24 cellular contexts compared by ENCODE assay signal in the genomic region with DNA sequence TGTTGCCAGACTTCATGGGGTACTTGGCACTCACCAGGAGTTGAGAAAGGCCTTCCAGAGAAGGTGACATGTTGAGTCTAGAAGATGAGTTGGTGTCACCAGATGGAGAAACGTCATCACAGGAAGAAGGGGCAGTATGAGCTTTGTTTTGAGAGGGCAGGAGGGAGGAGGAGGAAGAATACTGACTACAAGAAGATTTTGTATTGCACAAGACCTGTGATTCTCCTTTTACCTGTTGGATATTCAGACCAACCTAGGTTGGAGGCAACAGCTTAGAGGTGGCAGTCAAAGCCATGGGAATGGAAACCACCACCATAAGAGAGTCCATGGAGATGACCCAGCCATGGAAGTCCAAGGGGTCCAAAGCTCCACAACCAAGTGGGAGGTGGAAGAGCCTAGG.
DNase-seq lines count a peak whose midpoint lies in the region; ATAC-seq, FAIRE-seq and TF ChIP-seq lines count a peak whose summit lies in the region.
"Had no signal": no experiment of that assay in that cellular context is flagged by ENCODE, and none has a peak within 500 bp of the region (broad histone marks: within the 10 kb centered on the region; RNA-seq: fewer than 3 reads in every experiment).

No MANE protein-coding gene starts in this region.

- in situ Hi-C loops in HepG2 (cut with HindIII; ENCODE audit: extremely low pct_ligation_motif_present, low pct_unique_long_range_greater_than_20kb) = no loop called here

- FAIRE-seq in HepG2 (lab: Jason Lieb, UNC) = no peak
- FAIRE-seq: A549, D721Med, GM12891, H54 had no signal

- H2AFZ ChIP-seq in HepG2 (ENCODE audit: low read length) (no peak overlapping the region), Loucy (ENCODE audit: low read length) (no peak overlapping the region)

- no peaks in the 10 kb centered on the region for H3K9me2 ChIP-seq in Loucy (replicated peaks; ENCODE audit: low read depth, low read length)

- H3K9me3 ChIP-seq in HepG2 (ENCODE audit: low read length) = no peaks in the 10 kb centered on the region
- H3K9me3 ChIP-seq in right lobe of liver = no peaks in the 10 kb centered on the region
- no peaks in the 10 kb centered on the region for H3K9me3 ChIP-seq in Loucy (ENCODE audit: insufficient read depth, low read depth, low read length)
- H3K9me3 ChIP-seq: A549; BE2C; BLaER1 treated with 17β-estradiol and CSF1 and Interleukin-3, amounts not matched to agents 10 nM and 100 nM; HAP-1 had no signal

- H3K27me3 ChIP-seq in HepG2 (ENCODE audit: control insufficient read depth in 1 of 2, insufficient read depth in 2 of 2, low read length in 2 of 2) = peaks cover 0 to 3% of the 10 kb centered on the region in 2 experiments; a peak in 1 of 5 replicates
- no peaks in the 10 kb centered on the region for H3K27me3 ChIP-seq in right lobe of liver
- no peaks in the 10 kb centered on the region for H3K27me3 ChIP-seq in Loucy (ENCODE audit: insufficient read depth, low read length, poor library complexity, severe bottlenecking)
- H3K27me3 ChIP-seq: BE2C; BLaER1 treated with 17β-estradiol and CSF1 and Interleukin-3, amounts not matched to agents 10 nM and 100 nM had no signal

- no peaks in the 10 kb centered on the region for H3K4me1 ChIP-seq in HepG2 (ENCODE audit: insufficient read depth, low read length)
- peaks cover 0 to 15% (median 4%) of the 10 kb centered on the region in 4 donors for H3K4me1 ChIP-seq in right lobe of liver
- H3K4me1 ChIP-seq in Loucy (ENCODE audit: insufficient read depth, low read length, poor library complexity, severe bottlenecking) = peaks cover 48% of the 10 kb centered on the region
- H3K4me1 ChIP-seq: A549 had no signal

- no peak overlapping the region for H3K9ac ChIP-seq in HepG2 (ENCODE audit: insufficient read depth, low read depth, low read length)
- no peak overlapping the region for H3K9ac ChIP-seq in Loucy (ENCODE audit: low read depth, low read length, poor library complexity, severe bottlenecking)
- H3K9ac ChIP-seq: BLaER1 treated with 17β-estradiol and CSF1 and Interleukin-3, amounts not matched to agents 10 nM and 100 nM had no signal

- no peaks in the 10 kb centered on the region for H3F3A ChIP-seq in Loucy (ENCODE audit: low read depth)

- BruUV-seq in HepG2 (replicated peaks; lab: Mats Ljungman, UMichigan) = no TSS peak

- 0% methylated on average over 1 of the region's 1 CpG for WGBS in HepG2 (ENCODE audit: low lambda C conversion rate)
- WGBS in right lobe of liver (ENCODE audit: insufficient coverage, low coverage, low lambda C conversion rate, missing lambda C conversion rate) = 50% methylated on average over 1 of the region's 1 CpG

- H3K36me3 ChIP-seq in HepG2 (replicated peaks in 1 of 2; ENCODE audit: control insufficient read depth in 1 of 2, insufficient read depth in 2 of 2, low read length in 2 of 2) (no peaks in the 10 kb centered on the region), right lobe of liver (no peaks in the 10 kb centered on the region), Loucy (ENCODE audit: insufficient read depth, low read length) (no peaks in the 10 kb centered on the region)
- H3K36me3 ChIP-seq: BLaER1 treated with 17β-estradiol and CSF1 and Interleukin-3, amounts not matched to agents 10 nM and 100 nM; HAP-1 had no signal

- H3K4me2 ChIP-seq in HepG2 (ENCODE audit: low read depth, low read length) = no peak overlapping the region
- H3K4me2 ChIP-seq in Loucy (ENCODE audit: low read depth, low read length, poor library complexity, severe bottlenecking) = peak overlapping the region; percentile 43
- H3K4me2 ChIP-seq: A549 had no signal

- TF ChIP-seq EP300 in HepG2 (IDR thresholded peaks at IDR 0.05; ENCODE audit: low read depth in 2 of 2, low read length in 2 of 2) (no peak), HepG2 (CRISPR knock-in tag; IDR thresholded peaks at IDR 0.05; ENCODE audit: borderline replicate concordance) (no peak)

- TF ChIP-seq POLR2A in HepG2 (IDR thresholded peaks at IDR 0.05; ENCODE audit: insufficient read depth in 1 of 2, low read depth in 2 of 2, low read length in 2 of 2) (no peak), right lobe of liver (IDR thresholded peaks at IDR 0.05) (no peak)

- POLR2A ChIA-PET in HepG2 (lab: Yijun Ruan, JAX) = no interaction called here

- H4K20me1 ChIP-seq in HepG2 (ENCODE audit: insufficient read depth, low read length) (no peaks in the 10 kb centered on the region), Loucy (ENCODE audit: insufficient read depth, low read length, poor library complexity, severe bottlenecking) (no peaks in the 10 kb centered on the region)
- H4K20me1 ChIP-seq: BLaER1 treated with 17β-estradiol and CSF1 and Interleukin-3, amounts not matched to agents 10 nM and 100 nM had no signal

- no peak for TF ChIP-seq RAD21 in HepG2 (CRISPR knock-in tag; IDR thresholded peaks at IDR 0.05)

- DNase-seq in HepG2 (ENCODE audit: low spot score) = no peak
- no peak for DNase-seq in right lobe of liver
- DNase-seq in epithelial cell of esophagus (ENCODE audit: low read depth) = peak; percentile 39
- DNase-seq in DMS153 treated with DMSO at 0.1 percent for 48 hours (lab: John Stamatoyannopoulos, UW; ENCODE audit: unreplicated experiment) = no peak
- DNase-seq in activated CD8-positive, alpha-beta memory T cell treated with anti-CD3 and anti-CD28 coated beads, Interleukin-2, amount 50 U/mL, for 4 hours = no peak
- DNase-seq: 8988T; ACHN; AML-193; BE2C; CD4-positive, alpha-beta T cell; CD8-positive, alpha-beta memory T cell; DMS 273 treated with DMSO at 0.1 percent for 48 hours; DMS53; DMS79 treated with DMSO at 0.1 percent for 48 hours; GF-D8; GOT3 had no signal

- no peak overlapping the region for H3K4me3 ChIP-seq in HepG2 (replicated peaks in 1 of 3; ENCODE audit: insufficient read depth in 1 of 3, low read depth in 2 of 3, low read length in 3 of 3)
- no peak overlapping the region for H3K4me3 ChIP-seq in right lobe of liver
- peak overlapping the region; percentile 13 for H3K4me3 ChIP-seq in Loucy (ENCODE audit: low read length, poor library complexity, severe bottlenecking)
- no peak overlapping the region for H3K4me3 ChIP-seq in epithelial cell of esophagus (ENCODE audit: low read length)
- H3K4me3 ChIP-seq: A549; BLaER1 treated with 17β-estradiol and CSF1 and Interleukin-3, amounts not matched to agents 10 nM and 100 nM; HAP-1 had no signal

- H3K79me2 ChIP-seq in HepG2 (ENCODE audit: insufficient read depth, low read length) (no peaks in the 10 kb centered on the region), Loucy (ENCODE audit: insufficient read depth, low read length) (peaks cover 12% of the 10 kb centered on the region; the same call in 1 of the 2 replicates)

- TF ChIP-seq CTCF in HepG2 (CRISPR knock-in tag; IDR thresholded peaks at IDR 0.05) (no peak), right lobe of liver (IDR thresholded peaks at IDR 0.05) (no peak), Loucy (conservative IDR thresholded peaks at IDR 0.05; ENCODE audit: low read length) (no peak), epithelial cell of esophagus (IDR thresholded peaks at IDR 0.05; ENCODE audit: insufficient read depth, low read depth, low read length, missing control alignments) (no peak)

- CTCF ChIA-PET in HepG2 (lab: Yijun Ruan, JAX; ENCODE audit: low intra/inter-chr PET ratio, low total read pairs) = no interaction called here

- ATAC-seq in HepG2 = no peak
- ATAC-seq in right lobe of liver = no peak
- no peak for ATAC-seq in HG03457 (IDR thresholded peaks at IDR 0.05; ENCODE audit: unreplicated experiment)
- ATAC-seq: A549 had no signal

- no peak overlapping the region for H3K27ac ChIP-seq in HepG2 (ENCODE audit: extremely low read length, insufficient read depth, low read length)
- no peak overlapping the region for H3K27ac ChIP-seq in right lobe of liver
- H3K27ac ChIP-seq: A549; BLaER1 treated with 17β-estradiol and CSF1 and Interleukin-3, amounts not matched to agents 10 nM and 100 nM had no signal

- intact Hi-C loops in HepG2 (cut with micrococcal nuclease; ENCODE audit: unreplicated experiment) (no loop called here), right lobe of liver (cut with DNase I) (no loop called here)

TF ChIP-seq in HepG2, 621 proteins besides CTCF, POLR2A, EP300 and RAD21 (continues in another document):
- TF ChIP-seq CREB1 (IDR thresholded peaks at IDR 0.05) (peak; percentile 61), CREB1 (CRISPR knock-in tag; IDR thresholded peaks at IDR 0.05) (no peak), ZNF572 (CRISPR knock-in tag; IDR thresholded peaks at IDR 0.05) (no peak), NFRKB (IDR thresholded peaks at IDR 0.05) (no peak), ZNF331 (CRISPR knock-in tag; IDR thresholded peaks at IDR 0.05) (no peak), ZNF224 (CRISPR knock-in tag; IDR thresholded peaks at IDR 0.05) (no peak)
- TF ChIP-seq, protein P1, sequence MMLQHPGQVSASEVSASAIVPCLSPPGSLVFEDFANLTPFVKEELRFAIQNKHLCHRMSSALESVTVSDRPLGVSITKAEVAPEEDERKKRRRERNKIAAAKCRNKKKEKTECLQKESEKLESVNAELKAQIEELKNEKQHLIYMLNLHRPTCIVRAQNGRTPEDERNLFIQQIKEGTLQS (CRISPR knock-in tag; IDR thresholded peaks at IDR 0.05) = no peak
- TF ChIP-seq, protein P2, sequence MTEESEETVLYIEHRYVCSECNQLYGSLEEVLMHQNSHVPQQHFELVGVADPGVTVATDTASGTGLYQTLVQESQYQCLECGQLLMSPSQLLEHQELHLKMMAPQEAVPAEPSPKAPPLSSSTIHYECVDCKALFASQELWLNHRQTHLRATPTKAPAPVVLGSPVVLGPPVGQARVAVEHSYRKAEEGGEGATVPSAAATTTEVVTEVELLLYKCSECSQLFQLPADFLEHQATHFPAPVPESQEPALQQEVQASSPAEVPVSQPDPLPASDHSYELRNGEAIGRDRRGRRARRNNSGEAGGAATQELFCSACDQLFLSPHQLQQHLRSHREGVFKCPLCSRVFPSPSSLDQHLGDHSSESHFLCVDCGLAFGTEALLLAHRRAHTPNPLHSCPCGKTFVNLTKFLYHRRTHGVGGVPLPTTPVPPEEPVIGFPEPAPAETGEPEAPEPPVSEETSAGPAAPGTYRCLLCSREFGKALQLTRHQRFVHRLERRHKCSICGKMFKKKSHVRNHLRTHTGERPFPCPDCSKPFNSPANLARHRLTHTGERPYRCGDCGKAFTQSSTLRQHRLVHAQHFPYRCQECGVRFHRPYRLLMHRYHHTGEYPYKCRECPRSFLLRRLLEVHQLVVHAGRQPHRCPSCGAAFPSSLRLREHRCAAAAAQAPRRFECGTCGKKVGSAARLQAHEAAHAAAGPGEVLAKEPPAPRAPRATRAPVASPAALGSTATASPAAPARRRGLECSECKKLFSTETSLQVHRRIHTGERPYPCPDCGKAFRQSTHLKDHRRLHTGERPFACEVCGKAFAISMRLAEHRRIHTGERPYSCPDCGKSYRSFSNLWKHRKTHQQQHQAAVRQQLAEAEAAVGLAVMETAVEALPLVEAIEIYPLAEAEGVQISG (CRISPR knock-in tag; IDR thresholded peaks at IDR 0.05) = no peak
